16 cellular contexts compared by ENCODE assay signal in genomic region chr13:73406454-73406853, GRCh38.
A peak's percentile ranks its signal among the peaks of the same experiment; 100 is the strongest.
DNase-seq lines count a peak whose midpoint lies in the region; ATAC-seq and TF ChIP-seq lines count a peak whose summit lies in the region.
"Had no signal": no experiment of that assay in that cellular context is flagged by ENCODE, and none has a peak within 500 bp of the region (broad histone marks: within the 10 kb centered on the region; RNA-seq: fewer than 3 reads in every experiment).

No MANE protein-coding gene starts in this region.

- dilution Hi-C loops in mammary epithelial cell (cut with HindIII; ENCODE audit: low sequenced_read_pairs), result no loop called here

- peak; percentile 91 for ATAC-seq in esophagus mucosa
- peak; percentile 38 for ATAC-seq in left colon
- ATAC-seq: GM23338 had no signal

- H3K4me2 ChIP-seq in mammary epithelial cell (ENCODE audit: insufficient read depth, low read depth, low read length), result no peak overlapping the region
- H3K4me2 ChIP-seq: BLaER1, GM23338 had no signal

- H3K27ac Mint-ChIP-seq in MCF 10A (ENCODE audit: low read depth, unreplicated experiment), result no peak overlapping the region
- H3K27ac Mint-ChIP-seq: CD14-positive monocyte; CD4-positive, alpha-beta memory T cell; GM23338 had no signal

- H4K20me1 ChIP-seq in mammary epithelial cell (ENCODE audit: insufficient read depth, low read length), result no peaks in the 10 kb centered on the region
- H4K20me1 ChIP-seq: BLaER1 had no signal

- POLR2A ChIA-PET in MCF 10A (lab: Yijun Ruan, JAX), result interaction anchor here (0.6 to 1.1 kb wide), 2 partner anchors 37 to 38 kb away, joined by 3 to 5 read pairs; no protein-coding TSS in a partner anchor

- no peaks in the 10 kb centered on the region for H3K79me2 ChIP-seq in mammary epithelial cell (ENCODE audit: insufficient read depth, low read length)

- CTCF ChIA-PET in mammary epithelial cell (lab: Charles Lee; ENCODE audit: low non-redundant PET) (no interaction called here), MCF 10A (lab: Yijun Ruan, JAX) (interaction anchor here (1.1 kb wide), 1 partner anchor 566 kb away, joined by 4 read pairs; no protein-coding TSS in a partner anchor)

- no peak overlapping the region for H3K27ac ChIP-seq in mammary epithelial cell (ENCODE audit: insufficient read depth, low read depth, low read length)
- H3K27ac ChIP-seq: BLaER1, HL-60 had no signal

- no peak overlapping the region for H3K4me3 ChIP-seq in mammary epithelial cell (replicated peaks in 1 of 3; ENCODE audit: insufficient read depth in 1 of 3, low read depth in 2 of 3, low read length in 3 of 3)
- H3K4me3 ChIP-seq: BLaER1, GM23338 had no signal

- H2AFZ ChIP-seq in mammary epithelial cell (ENCODE audit: low read depth, low read length), result no peak overlapping the region
- H2AFZ ChIP-seq: GM23338 had no signal

- peaks cover 8% of the 10 kb centered on the region for H3K9me3 Mint-ChIP-seq in MCF 10A (ENCODE audit: unreplicated experiment)

- DNase-seq in mammary epithelial cell (peak; percentile 39), MCF 10A (ENCODE audit: unreplicated experiment) (no peak), left colon (no peak), amygdala (lab: John Stamatoyannopoulos, UW) (no peak), COR-L47 (lab: John Stamatoyannopoulos, UW) (no peak), GM13976 (ENCODE audit: low spot score) (no peak)
- DNase-seq: 8988T; Calu3; CD4-positive, alpha-beta memory T cell; HCEC 1CT; IMR-90 had no signal

- H3K4me1 Mint-ChIP-seq in MCF 10A (ENCODE audit: insufficient read depth, unreplicated experiment), result no peaks in the 10 kb centered on the region
- H3K4me1 Mint-ChIP-seq: CD14-positive monocyte had no signal

- in situ Hi-C loops in mammary epithelial cell (cut with MboI; ENCODE audit: low sequenced_read_pairs in 2 of 2) (loop anchor here (25.0 kb wide), 2 partner anchors 306 to 569 kb away; no protein-coding TSS in a partner anchor), GM13976 (cut with MboI; ENCODE audit: low sequenced_read_pairs, unreplicated experiment) (loop anchor here (25.0 kb wide), 1 partner anchor 569 kb away; no protein-coding TSS in a partner anchor)

- no peaks in the 10 kb centered on the region for H3K36me3 ChIP-seq in mammary epithelial cell (ENCODE audit: insufficient read depth, low read length)
- H3K36me3 ChIP-seq: BLaER1 had no signal

- no peaks in the 10 kb centered on the region for H3K9me3 ChIP-seq in mammary epithelial cell (replicated peaks; ENCODE audit: insufficient read depth, low read length)
- H3K9me3 ChIP-seq: BLaER1 had no signal

- BruUV-seq in mammary epithelial cell (replicated peaks; lab: Mats Ljungman, UMichigan), result no TSS peak
- no TSS peak for BruUV-seq in MCF 10A (replicated peaks; lab: Mats Ljungman, UMichigan)

- H3K27me3 ChIP-seq in mammary epithelial cell (ENCODE audit: insufficient read depth, low read length), result no peaks in the 10 kb centered on the region
- H3K27me3 ChIP-seq: BLaER1 had no signal

- H3K36me3 Mint-ChIP-seq in MCF 10A (ENCODE audit: insufficient read depth, unreplicated experiment), result no peaks in the 10 kb centered on the region
- H3K36me3 Mint-ChIP-seq: CD14-positive monocyte; CD4-positive, alpha-beta memory T cell had no signal

- no peak for TF ChIP-seq CTCF in mammary epithelial cell (conservative IDR thresholded peaks at IDR 0.05 in 1 of 2, IDR thresholded peaks at IDR 0.05 in 1 of 2; ENCODE audit: extremely low read depth in 1 of 2, insufficient read depth in 1 of 2, low read depth in 1 of 2, low read length in 2 of 2)
- no peak for TF ChIP-seq CTCF in MCF 10A (IDR thresholded peaks at IDR 0.05; ENCODE audit: unreplicated experiment)
- no peak for TF ChIP-seq CTCF in GM13976 (IDR thresholded peaks at IDR 0.05; ENCODE audit: borderline replicate concordance, control extremely low read depth, extremely low read depth, insufficient read depth, missing control alignments)

- intact Hi-C loops in mammary epithelial cell (cut with micrococcal nuclease), result no loop called here
- intact Hi-C loops in MCF 10A (cut with micrococcal nuclease), result no loop called here
- intact Hi-C loops in left colon (cut with DNase I, micrococcal nuclease), result no loop called here

- WGBS in mammary epithelial cell (ENCODE audit: low coverage, missing lambda C conversion rate), result 31% methylated on average over 1 of the region's 1 CpG

- no peaks in the 10 kb centered on the region for H3K27me3 Mint-ChIP-seq in MCF 10A (ENCODE audit: insufficient read depth, unreplicated experiment)
- H3K27me3 Mint-ChIP-seq: CD4-positive, alpha-beta memory T cell had no signal

- no peak overlapping the region for H3K4me3 Mint-ChIP-seq in MCF 10A (ENCODE audit: unreplicated experiment)
- H3K4me3 Mint-ChIP-seq: CD14-positive monocyte; CD4-positive, alpha-beta memory T cell; GM23338 had no signal

- H3K4me1 ChIP-seq in mammary epithelial cell (ENCODE audit: insufficient read depth, low read length), result peaks cover 30% of the 10 kb centered on the region
- H3K4me1 ChIP-seq: BLaER1 had no signal

- no peak overlapping the region for H3K9ac ChIP-seq in mammary epithelial cell (ENCODE audit: insufficient read depth, low read length)
- H3K9ac ChIP-seq: BLaER1 had no signal
